Comparison of ENCODE assay signal across 14 cellular contexts in the genomic region with DNA sequence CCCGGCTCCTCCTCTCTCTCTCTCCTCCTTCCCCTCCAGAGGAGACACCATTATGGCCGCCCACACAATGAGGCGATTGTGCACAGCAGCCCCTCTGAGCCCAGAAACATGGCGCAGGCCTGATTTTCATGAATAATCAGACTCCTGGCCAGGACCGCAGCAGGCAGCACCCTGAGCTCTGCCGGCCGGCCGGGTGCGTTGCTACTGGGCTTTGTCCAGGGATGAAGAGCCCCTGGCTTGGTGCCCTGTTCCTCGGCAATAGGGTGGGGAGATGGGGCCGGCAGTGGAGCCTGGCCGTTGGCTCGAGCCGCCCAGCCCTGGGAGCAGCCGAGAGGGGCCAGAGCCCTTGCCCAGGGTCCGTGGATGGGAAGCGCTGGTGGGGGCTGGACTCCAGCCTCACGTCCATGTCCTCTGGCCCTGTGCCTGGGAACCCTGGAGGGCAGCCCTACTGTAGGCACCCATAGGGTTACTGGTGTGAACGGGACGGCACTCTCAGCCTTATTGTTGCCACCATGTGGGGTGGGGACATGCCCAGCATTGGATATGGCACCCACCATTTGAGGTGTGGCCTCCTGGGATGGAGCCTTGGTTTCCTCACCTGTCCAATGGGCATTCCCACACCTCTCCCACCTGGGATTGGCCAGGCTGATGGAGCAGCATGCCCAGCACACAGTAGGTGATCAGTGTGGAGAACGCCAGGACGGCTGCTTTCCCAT.
DNase-seq lines count a peak whose midpoint lies in the region; ATAC-seq and TF ChIP-seq lines count a peak whose summit lies in the region.
"Had no signal": no experiment of that assay in that cellular context is flagged by ENCODE, and none has a peak within 500 bp of the region (broad histone marks: within the 10 kb centered on the region; RNA-seq: fewer than 3 reads in every experiment).

No MANE protein-coding gene starts in this region.

- no peaks in the 10 kb centered on the region for H3K79me2 ChIP-seq in PC-9 (ENCODE audit: low read depth)

- CTCF ChIA-PET in A673 (lab: Charles Lee) (no interaction called here), PC-9 (lab: Charles Lee) (interaction anchor here (0.9 kb wide), 1 partner anchor 101 kb away, joined by 3 read pairs; no protein-coding TSS in a partner anchor)

- in situ Hi-C loops in SK-MEL-5 (cut with HindIII; ENCODE audit: low pct_unique_long_range_greater_than_20kb, low sequenced_read_pairs), result no loop called here

- no peak for ATAC-seq in stimulated activated naive CD8-positive, alpha-beta T cell treated with anti-CD3 and anti-CD28 coated beads, Interleukin-15, amount 100 ng/mL, for 72 hours
- ATAC-seq in HG03521 (IDR thresholded peaks at IDR 0.05; ENCODE audit: unreplicated experiment), result no peak

- H3K4me3 Mint-ChIP-seq in stimulated activated naive CD8-positive, alpha-beta T cell treated with anti-CD3 and anti-CD28 coated beads, Interleukin-15, amount 100 ng/mL, for 72 hours, result no peak overlapping the region
- H3K4me3 Mint-ChIP-seq: activated B cell treated with CpG ODN at 0.5 μM for 24 hours; stimulated activated naive CD8-positive, alpha-beta T cell treated with anti-CD3 and anti-CD28 coated beads, Interleukin-15, Interleukin-2, amounts not matched to agents 100 ng/mL and 50 ng/mL, for 24 hours had no signal

- H2AFZ ChIP-seq in PC-9, result no peak overlapping the region

- no peaks in the 10 kb centered on the region for H4K20me1 ChIP-seq in PC-9 (ENCODE audit: insufficient read depth)

- no peak overlapping the region for H3K4me2 ChIP-seq in PC-9
- H3K4me2 ChIP-seq: A549 had no signal

- intact Hi-C loops in A673 (cut with micrococcal nuclease; ENCODE audit: unreplicated experiment), result no loop called here
- intact Hi-C loops in PC-9 (cut with micrococcal nuclease; ENCODE audit: unreplicated experiment), result no loop called here

- no peaks in the 10 kb centered on the region; the same call in 1 of the 2 replicates for H3F3A ChIP-seq in PC-9 (ENCODE audit: insufficient read depth, low read depth)

- H3K27ac Mint-ChIP-seq in stimulated activated naive CD8-positive, alpha-beta T cell treated with anti-CD3 and anti-CD28 coated beads, Interleukin-15, amount 100 ng/mL, for 72 hours, result no peak overlapping the region
- H3K27ac Mint-ChIP-seq: activated B cell treated with CpG ODN at 0.5 μM for 24 hours; stimulated activated naive CD8-positive, alpha-beta T cell treated with anti-CD3 and anti-CD28 coated beads, Interleukin-15, Interleukin-2, amounts not matched to agents 100 ng/mL and 50 ng/mL, for 24 hours had no signal

- no peaks in the 10 kb centered on the region for H3K9me3 Mint-ChIP-seq in stimulated activated naive CD8-positive, alpha-beta T cell treated with anti-CD3 and anti-CD28 coated beads, Interleukin-15, amount 100 ng/mL, for 72 hours
- H3K9me3 Mint-ChIP-seq: activated B cell treated with CpG ODN at 0.5 μM for 24 hours; stimulated activated naive CD8-positive, alpha-beta T cell treated with anti-CD3 and anti-CD28 coated beads, Interleukin-15, Interleukin-2, amounts not matched to agents 100 ng/mL and 50 ng/mL, for 24 hours had no signal

- no peaks in the 10 kb centered on the region for H3K4me1 Mint-ChIP-seq in stimulated activated naive CD8-positive, alpha-beta T cell treated with anti-CD3 and anti-CD28 coated beads, Interleukin-15, amount 100 ng/mL, for 72 hours
- H3K4me1 Mint-ChIP-seq: activated B cell treated with CpG ODN at 0.5 μM for 24 hours had no signal

- H3K4me1 ChIP-seq in A673 (ENCODE audit: insufficient read depth, low read length, poor library complexity, severe bottlenecking) (no peaks in the 10 kb centered on the region), PC-9 (replicated peaks; ENCODE audit: insufficient read depth) (no peaks in the 10 kb centered on the region)
- H3K4me1 ChIP-seq: A549 had no signal

- peaks cover 34% of the 10 kb centered on the region for H3K27me3 Mint-ChIP-seq in stimulated activated naive CD8-positive, alpha-beta T cell treated with anti-CD3 and anti-CD28 coated beads, Interleukin-15, amount 100 ng/mL, for 72 hours

- H3K4me3 ChIP-seq in A673 (ENCODE audit: low read depth, low read length, poor library complexity, severe bottlenecking) (no peak overlapping the region), PC-9 (no peak overlapping the region)
- H3K4me3 ChIP-seq: A549, GM12878 had no signal

- H3K9me3 ChIP-seq in A673 (ENCODE audit: low read depth, low read length, poor library complexity, severe bottlenecking) (no peaks in the 10 kb centered on the region), PC-9 (ENCODE audit: insufficient read depth, low read depth) (no peaks in the 10 kb centered on the region)
- H3K9me3 ChIP-seq: A549 had no signal

- no peaks in the 10 kb centered on the region for H3K9me2 ChIP-seq in PC-9 (ENCODE audit: insufficient read depth)

- POLR2A ChIA-PET in A673 (lab: Charles Lee; ENCODE audit: low non-redundant PET), result no interaction called here
- POLR2A ChIA-PET in PC-9 (lab: Charles Lee; ENCODE audit: unreplicated experiment), result no interaction called here

- H3K27ac ChIP-seq in A673 (ENCODE audit: low read depth, low read length, poor library complexity, severe bottlenecking) (no peak overlapping the region), PC-9 (no peak overlapping the region)

- BruUV-seq in A673 (replicated peaks; lab: Mats Ljungman, UMichigan) (no TSS peak), PC-9 (replicated peaks; lab: Mats Ljungman, UMichigan) (no TSS peak)

- TF ChIP-seq CTCF in A673 (conservative IDR thresholded peaks at IDR 0.05; ENCODE audit: low read depth, low read length) (no peak), PC-9 (conservative IDR thresholded peaks at IDR 0.05) (no peak)

- peak; percentile 44 for DNase-seq in A673 (ENCODE audit: low spot score)
- DNase-seq in SK-MEL-5 (ENCODE audit: low read depth, low spot score), result peak; percentile 60
- peak; percentile 64 for DNase-seq in foreskin melanocyte
- peak; percentile 15 for DNase-seq in mucosa of gallbladder (ENCODE audit: low spot score)
- no peak for DNase-seq in stimulated activated naive CD8-positive, alpha-beta T cell treated with anti-CD3 and anti-CD28 coated beads, Interleukin-15, amount 100 ng/mL, for 72 hours
- DNase-seq in PC-9, result no peak
- DNase-seq in activated CD4-positive, alpha-beta T cell treated with anti-CD3 and anti-CD28 coated beads for 1 hour, result no peak
- DNase-seq: activated B cell treated with CpG ODN at 0.5 μM for 24 hours; activated T-cell treated with anti-CD3 and anti-CD28 coated beads, Interleukin-2, amount 50 U/mL, for 1 hour; DMS153 had no signal

- H3K36me3 ChIP-seq in A673 (ENCODE audit: insufficient read depth, low read length, poor library complexity, severe bottlenecking) (no peaks in the 10 kb centered on the region), PC-9 (ENCODE audit: low read depth) (no peaks in the 10 kb centered on the region)

- H3K27me3 ChIP-seq in A673 (replicated peaks; ENCODE audit: insufficient read depth, low read depth, low read length, poor library complexity), result no peaks in the 10 kb centered on the region
- no peaks in the 10 kb centered on the region for H3K27me3 ChIP-seq in PC-9 (ENCODE audit: insufficient read depth, low read depth)

Comparison
In these comparisons a context has a peak if more than half of its experiments do, and no peak if none do; other contexts are left out.
1. DNase-seq: peak in A673 (single experiment), SK-MEL-5 (single experiment), foreskin melanocyte (single experiment) and mucosa of gallbladder (single experiment); none in stimulated activated naive CD8-positive, alpha-beta T cell treated with anti-CD3 and anti-CD28 coated beads, Interleukin-15, amount 100 ng/mL, for 72 hours (0 of 2), PC-9 (0 of 2) and activated CD4-positive, alpha-beta T cell treated with anti-CD3 and anti-CD28 coated beads for 1 hour (single experiment).